ENCODE assay signal across 22 cellular contexts in genomic region chr15:35932541-35932940, GRCh38.
"Had no signal": no experiment of that assay in that cellular context is flagged by ENCODE, and none has a peak within 500 bp of the region (broad histone marks: within the 10 kb centered on the region; RNA-seq: fewer than 3 reads in every experiment).

No MANE protein-coding gene starts in this region.

- H3K27ac Mint-ChIP-seq: activated CD4-positive, alpha-beta memory T cell treated with anti-CD3 and anti-CD28 coated beads, Interleukin-2, amount 10 ng/mL, durations not matched to agents 7 days and 5 days; activated CD8-positive, alpha-beta memory T cell treated with anti-CD3 and anti-CD28 coated beads, Interleukin-2, amount 10 ng/mL, durations not matched to agents 7 days and 5 days; activated T-helper 17 cell treated with anti-CD3 and anti-CD28 coated beads, Interleukin-2, amount 50 U/mL, for 72 hours; natural killer cell treated with Interleukin-12 subunit alpha and Interleukin-12 subunit beta and Interleukin-15 and Interleukin-18, amount 100 ng/mL, for 72 hours; WTC11 had no signal

- H3K36me3 Mint-ChIP-seq: activated CD8-positive, alpha-beta memory T cell treated with anti-CD3 and anti-CD28 coated beads, Interleukin-2, amount 10 ng/mL, durations not matched to agents 7 days and 5 days; mesothelial cell of epicardium; natural killer cell treated with Interleukin-12 subunit alpha and Interleukin-12 subunit beta and Interleukin-15 and Interleukin-18, amount 100 ng/mL, for 72 hours; WTC11 had no signal

- H3K27me3 Mint-ChIP-seq: activated CD4-positive, alpha-beta memory T cell treated with anti-CD3 and anti-CD28 coated beads, Interleukin-2, amount 10 ng/mL, durations not matched to agents 7 days and 5 days; activated CD8-positive, alpha-beta memory T cell treated with anti-CD3 and anti-CD28 coated beads, Interleukin-2, amount 10 ng/mL, durations not matched to agents 7 days and 5 days; activated T-helper 17 cell treated with anti-CD3 and anti-CD28 coated beads, Interleukin-2, amount 50 U/mL, for 72 hours; natural killer cell treated with Interleukin-12 subunit alpha and Interleukin-12 subunit beta and Interleukin-15 and Interleukin-18, amount 100 ng/mL, for 72 hours had no signal

- H3K4me1 ChIP-seq: breast epithelium, esophagus squamous epithelium, tibial artery had no signal

- H3K4me1 Mint-ChIP-seq: activated CD4-positive, alpha-beta memory T cell treated with anti-CD3 and anti-CD28 coated beads, Interleukin-2, amount 10 ng/mL, durations not matched to agents 7 days and 5 days; activated CD8-positive, alpha-beta memory T cell treated with anti-CD3 and anti-CD28 coated beads, Interleukin-2, amount 10 ng/mL, durations not matched to agents 7 days and 5 days; activated T-helper 17 cell treated with anti-CD3 and anti-CD28 coated beads, Interleukin-2, amount 50 U/mL, for 72 hours; WTC11 had no signal

- H3K36me3 ChIP-seq: breast epithelium, esophagus squamous epithelium, tibial artery had no signal

- H3K27ac ChIP-seq: breast epithelium, esophagus squamous epithelium, tibial artery had no signal

- H3K27me3 ChIP-seq: breast epithelium, esophagus squamous epithelium, tibial artery had no signal

- ATAC-seq: activated CD8-positive, alpha-beta memory T cell treated with anti-CD3 and anti-CD28 coated beads, Interleukin-2, amount 10 ng/mL, durations not matched to agents 7 days and 5 days; activated T-helper 17 cell treated with anti-CD3 and anti-CD28 coated beads, Interleukin-2, amount 50 U/mL, for 72 hours; natural killer cell treated with Interleukin-12 subunit alpha and Interleukin-12 subunit beta and Interleukin-15 and Interleukin-18, amount 100 ng/mL, for 72 hours; WTC11 had no signal

- H3K4me3 ChIP-seq: breast epithelium, esophagus squamous epithelium, lung, tibial artery had no signal

- H3K4me3 Mint-ChIP-seq: activated CD4-positive, alpha-beta memory T cell treated with anti-CD3 and anti-CD28 coated beads, Interleukin-2, amount 10 ng/mL, durations not matched to agents 7 days and 5 days; activated CD8-positive, alpha-beta memory T cell treated with anti-CD3 and anti-CD28 coated beads, Interleukin-2, amount 10 ng/mL, durations not matched to agents 7 days and 5 days; activated T-helper 17 cell treated with anti-CD3 and anti-CD28 coated beads, Interleukin-2, amount 50 U/mL, for 72 hours; mesothelial cell of epicardium; natural killer cell treated with Interleukin-12 subunit alpha and Interleukin-12 subunit beta and Interleukin-15 and Interleukin-18, amount 100 ng/mL, for 72 hours; WTC11 had no signal

- DNase-seq: activated CD4-positive, alpha-beta memory T cell treated with anti-CD3 and anti-CD28 coated beads, Interleukin-2, amount 10 ng/mL, durations not matched to agents 7 days and 5 days; activated CD4-positive, alpha-beta T cell treated with anti-CD3 and anti-CD28 coated beads for 4 hours; activated CD8-positive, alpha-beta memory T cell treated with anti-CD3 and anti-CD28 coated beads, Interleukin-2, amount 10 ng/mL, durations not matched to agents 7 days and 5 days; activated naive CD4-positive, alpha-beta T cell treated with Interleukin-2 at 50 U/mL for 16 hours; activated T-cell treated with anti-CD3 and anti-CD28 coated beads, Interleukin-2, amount 50 U/mL, for 1 hour; aorta; dermis blood vessel endothelial cell; effector memory CD4-positive, alpha-beta T cell; esophagus squamous epithelium; posterior cingulate gyrus; stimulated activated CD4-positive, alpha-beta T cell treated with anti-CD3 and anti-CD28 coated beads, Interleukin-12 subunit alpha, Interleukin-12 subunit beta, amount 100 ng/mL, for 4 hours; stimulated activated CD4-positive, alpha-beta T cell treated with anti-CD3 and anti-CD28 coated beads, Interleukin-1b, Interleukin-23, amount 100 ng/mL, for 48 hours; stimulated activated CD8-positive, alpha-beta memory T cell treated with anti-CD3 and anti-CD28 coated beads, Interleukin-4, amount 100 ng/mL, for 48 hours; stimulated activated naive CD4-positive, alpha-beta T cell treated with Interleukin-2 at 50 U/mL for 16 hours; substantia nigra; tibial artery had no signal

- H3K9me3 ChIP-seq: breast epithelium, esophagus squamous epithelium, tibial artery had no signal

- H3K9me3 Mint-ChIP-seq: activated CD4-positive, alpha-beta memory T cell treated with anti-CD3 and anti-CD28 coated beads, Interleukin-2, amount 10 ng/mL, durations not matched to agents 7 days and 5 days; activated T-helper 17 cell treated with anti-CD3 and anti-CD28 coated beads, Interleukin-2, amount 50 U/mL, for 72 hours; mesothelial cell of epicardium; natural killer cell treated with Interleukin-12 subunit alpha and Interleukin-12 subunit beta and Interleukin-15 and Interleukin-18, amount 100 ng/mL, for 72 hours; WTC11 had no signal
